1 cellular context compared by ENCODE assay signal in genomic region chr20:50510706-50511401, GRCh38.
A peak's percentile ranks its signal among the peaks of the same experiment; 100 is the strongest.
TF ChIP-seq lines count a peak whose summit lies in the region.

No MANE protein-coding gene starts in this region.

TF ChIP-seq in HEK293, 187 proteins besides CTCF, POLR2A, EP300 and RAD21 (continued from another document):
- TF ChIP-seq PRDM10 (tag by site-specific recombination; IDR thresholded peaks at IDR 0.05) (peak; percentile 96), ZNF140 (tag by site-specific recombination; IDR thresholded peaks at IDR 0.05) (no peak), ZNF692 (tag by site-specific recombination; IDR thresholded peaks at IDR 0.05) (no peak), ZFP37 (tag by site-specific recombination; IDR thresholded peaks at IDR 0.05) (peak; percentile 9; the same call in 1 of the 2 replicates), KLF9 (tag by site-specific recombination; IDR thresholded peaks at IDR 0.05; ENCODE audit: low read depth) (peak; percentile 67), ZNF664 (tag by site-specific recombination; IDR thresholded peaks at IDR 0.05) (no peak), ZIC2 (tag by site-specific recombination; IDR thresholded peaks at IDR 0.05) (no peak), ZNF596 (tag by site-specific recombination; IDR thresholded peaks at IDR 0.05) (no peak), ZNF175 (tag by site-specific recombination; IDR thresholded peaks at IDR 0.05) (no peak), ZNF37A (tag by site-specific recombination; IDR thresholded peaks at IDR 0.05) (no peak), FEZF1 (tag by site-specific recombination; IDR thresholded peaks at IDR 0.05) (no peak), MZF1 (tag by site-specific recombination; IDR thresholded peaks at IDR 0.05; ENCODE audit: borderline replicate concordance) (0 out of 2 replicates have a peak, but pooled peaks have one; percentile 2), SP2 (tag by site-specific recombination; IDR thresholded peaks at IDR 0.05) (peak; percentile 6; the same call in 1 of the 2 replicates), GLIS1 (tag by site-specific recombination; IDR thresholded peaks at IDR 0.05) (peak; percentile 95), ZNF529 (tag by site-specific recombination; IDR thresholded peaks at IDR 0.05; ENCODE audit: insufficient replicate concordance) (no peak), ZNF335 (tag by site-specific recombination; conservative IDR thresholded peaks at IDR 0.05) (peak; percentile 84), ZNF133 (tag by site-specific recombination; IDR thresholded peaks at IDR 0.05) (no peak), PRDM1 (tag by site-specific recombination; IDR thresholded peaks at IDR 0.05) (peak; percentile 14; the same call in 1 of the 2 replicates), ZNF398 (tag by site-specific recombination; IDR thresholded peaks at IDR 0.05) (peak; percentile 33; the same call in 1 of the 2 replicates), ZNF433 (tag by site-specific recombination; IDR thresholded peaks at IDR 0.05; ENCODE audit: low read depth) (no peak), ZNF157 (tag by site-specific recombination; IDR thresholded peaks at IDR 0.05) (no peak), ZNF366 (tag by site-specific recombination; conservative IDR thresholded peaks at IDR 0.05) (no peak; the same call in 1 of the 2 replicates), ZBTB11 (tag by site-specific recombination; conservative IDR thresholded peaks at IDR 0.05; ENCODE audit: low read depth) (0 out of 2 replicates have a peak, but pooled peaks have one; percentile 20)
- TF ChIP-seq, protein P1, sequence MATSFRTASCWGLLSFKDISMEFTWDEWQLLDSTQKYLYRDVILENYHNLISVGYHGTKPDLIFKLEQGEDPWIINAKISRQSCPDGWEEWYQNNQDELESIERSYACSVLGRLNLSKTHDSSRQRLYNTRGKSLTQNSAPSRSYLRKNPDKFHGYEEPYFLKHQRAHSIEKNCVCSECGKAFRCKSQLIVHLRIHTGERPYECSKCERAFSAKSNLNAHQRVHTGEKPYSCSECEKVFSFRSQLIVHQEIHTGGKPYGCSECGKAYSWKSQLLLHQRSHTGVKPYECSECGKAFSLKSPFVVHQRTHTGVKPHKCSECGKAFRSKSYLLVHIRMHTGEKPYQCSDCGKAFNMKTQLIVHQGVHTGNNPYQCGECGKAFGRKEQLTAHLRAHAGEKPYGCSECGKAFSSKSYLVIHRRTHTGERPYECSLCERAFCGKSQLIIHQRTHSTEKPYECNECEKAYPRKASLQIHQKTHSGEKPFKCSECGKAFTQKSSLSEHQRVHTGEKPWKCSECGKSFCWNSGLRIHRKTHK (tag by site-specific recombination; IDR thresholded peaks at IDR 0.05): no peak
- TF ChIP-seq, protein P2, sequence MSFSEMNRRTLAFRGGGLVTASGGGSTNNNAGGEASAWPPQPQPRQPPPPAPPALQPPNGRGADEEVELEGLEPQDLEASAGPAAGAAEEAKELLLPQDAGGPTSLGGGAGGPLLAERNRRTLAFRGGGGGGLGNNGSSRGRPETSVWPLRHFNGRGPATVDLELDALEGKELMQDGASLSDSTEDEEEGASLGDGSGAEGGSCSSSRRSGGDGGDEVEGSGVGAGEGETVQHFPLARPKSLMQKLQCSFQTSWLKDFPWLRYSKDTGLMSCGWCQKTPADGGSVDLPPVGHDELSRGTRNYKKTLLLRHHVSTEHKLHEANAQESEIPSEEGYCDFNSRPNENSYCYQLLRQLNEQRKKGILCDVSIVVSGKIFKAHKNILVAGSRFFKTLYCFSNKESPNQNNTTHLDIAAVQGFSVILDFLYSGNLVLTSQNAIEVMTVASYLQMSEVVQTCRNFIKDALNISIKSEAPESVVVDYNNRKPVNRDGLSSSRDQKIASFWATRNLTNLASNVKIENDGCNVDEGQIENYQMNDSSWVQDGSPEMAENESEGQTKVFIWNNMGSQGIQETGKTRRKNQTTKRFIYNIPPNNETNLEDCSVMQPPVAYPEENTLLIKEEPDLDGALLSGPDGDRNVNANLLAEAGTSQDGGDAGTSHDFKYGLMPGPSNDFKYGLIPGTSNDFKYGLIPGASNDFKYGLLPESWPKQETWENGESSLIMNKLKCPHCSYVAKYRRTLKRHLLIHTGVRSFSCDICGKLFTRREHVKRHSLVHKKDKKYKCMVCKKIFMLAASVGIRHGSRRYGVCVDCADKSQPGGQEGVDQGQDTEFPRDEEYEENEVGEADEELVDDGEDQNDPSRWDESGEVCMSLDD (tag by site-specific recombination; IDR thresholded peaks at IDR 0.05): 0 out of 2 replicates have a peak, but pooled peaks have one; percentile 33
- TF ChIP-seq, protein P3, sequence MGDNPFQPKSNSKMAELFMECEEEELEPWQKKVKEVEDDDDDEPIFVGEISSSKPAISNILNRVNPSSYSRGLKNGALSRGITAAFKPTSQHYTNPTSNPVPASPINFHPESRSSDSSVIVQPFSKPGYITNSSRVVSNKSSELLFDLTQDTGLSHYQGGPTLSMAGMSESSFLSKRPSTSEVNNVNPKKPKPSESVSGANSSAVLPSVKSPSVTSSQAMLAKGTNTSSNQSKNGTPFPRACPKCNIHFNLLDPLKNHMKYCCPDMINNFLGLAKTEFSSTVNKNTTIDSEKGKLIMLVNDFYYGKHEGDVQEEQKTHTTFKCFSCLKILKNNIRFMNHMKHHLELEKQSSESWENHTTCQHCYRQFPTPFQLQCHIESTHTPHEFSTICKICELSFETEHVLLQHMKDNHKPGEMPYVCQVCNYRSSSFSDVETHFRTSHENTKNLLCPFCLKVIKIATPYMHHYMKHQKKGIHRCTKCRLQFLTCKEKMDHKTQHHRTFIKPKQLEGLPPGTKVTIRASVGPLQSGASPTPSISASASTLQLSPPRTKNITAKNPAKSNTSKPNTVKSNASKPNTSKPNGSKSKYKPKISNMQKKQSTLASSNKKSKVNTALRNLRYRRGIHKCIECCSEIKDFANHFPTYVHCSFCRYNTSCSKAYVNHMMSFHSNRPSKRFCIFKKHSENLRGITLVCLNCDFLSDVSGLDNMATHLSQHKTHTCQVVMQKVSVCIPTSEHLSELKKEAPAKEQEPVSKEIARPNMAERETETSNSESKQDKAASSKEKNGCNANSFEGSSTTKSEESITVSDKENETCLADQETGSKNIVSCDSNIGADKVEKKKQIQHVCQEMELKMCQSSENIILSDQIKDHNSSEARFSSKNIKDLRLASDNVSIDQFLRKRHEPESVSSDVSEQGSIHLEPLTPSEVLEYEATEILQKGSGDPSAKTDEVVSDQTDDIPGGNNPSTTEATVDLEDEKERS (tag by site-specific recombination; IDR thresholded peaks at IDR 0.05): no peak
